17 cellular contexts compared by ENCODE assay signal in the genomic region with DNA sequence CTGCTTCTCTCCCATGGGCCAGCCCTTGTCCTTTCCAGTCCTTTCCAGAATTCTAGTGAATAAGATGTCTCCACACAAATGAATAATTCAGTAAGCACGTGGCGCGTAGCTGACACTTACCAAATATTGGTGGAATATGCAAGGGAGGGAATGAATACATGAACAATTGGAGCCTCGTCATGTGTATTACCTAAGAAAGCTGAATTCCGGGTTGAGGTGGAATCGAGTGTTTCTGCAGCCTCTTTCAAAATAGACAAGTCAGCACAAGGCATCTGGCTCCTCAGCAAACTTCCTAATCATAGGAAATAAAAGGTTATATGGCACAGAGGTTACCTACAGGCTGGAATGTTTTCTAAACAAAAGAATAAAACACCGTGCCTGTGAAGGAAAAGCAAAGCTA. TPM values are rescaled to one million over a fixed set of nuclear protein-coding genes. Genes with fewer than 3 reads are reported as not detected.
DNase-seq lines count a peak whose midpoint lies in the region; ATAC-seq and TF ChIP-seq lines count a peak whose summit lies in the region.
"Had no signal": no experiment of that assay in that cellular context is flagged by ENCODE, and none has a peak within 500 bp of the region (broad histone marks: within the 10 kb centered on the region; RNA-seq: fewer than 3 reads in every experiment).

No MANE protein-coding gene starts in this region.

- no peak overlapping the region for H3K4me3 Mint-ChIP-seq in activated CD4-positive, alpha-beta T cell treated with anti-CD3 and anti-CD28 coated beads, Interleukin-2, amount 10 ng/mL, durations not matched to agents 24 days and 14 days
- no peak overlapping the region for H3K4me3 Mint-ChIP-seq in activated CD4-positive, alpha-beta T cell treated with anti-CD3 and anti-CD28 coated beads for 36 hours
- no peak overlapping the region for H3K4me3 Mint-ChIP-seq in activated T-helper 17 cell treated with anti-CD3 and anti-CD28 coated beads, Interleukin-2, amount 50 U/mL, for 72 hours
- H3K4me3 Mint-ChIP-seq: nephron progenitor cell had no signal

- peaks cover 0 to 30% (median 18%) of the 10 kb centered on the region in 4 donors for H3K4me1 ChIP-seq in tibial artery
- H3K4me1 ChIP-seq: adrenal gland, sigmoid colon had no signal

- peak overlapping the region; percentile 47 for H3K27ac Mint-ChIP-seq in activated CD4-positive, alpha-beta T cell treated with anti-CD3 and anti-CD28 coated beads, Interleukin-2, amount 10 ng/mL, durations not matched to agents 24 days and 14 days
- H3K27ac Mint-ChIP-seq in activated CD4-positive, alpha-beta T cell treated with anti-CD3 and anti-CD28 coated beads for 36 hours: no peak overlapping the region
- H3K27ac Mint-ChIP-seq in activated T-helper 17 cell treated with anti-CD3 and anti-CD28 coated beads, Interleukin-2, amount 50 U/mL, for 72 hours: peak overlapping the region; percentile 60
- H3K27ac Mint-ChIP-seq: nephron progenitor cell had no signal

- POLR2A ChIA-PET in activated CD4-positive, alpha-beta T cell treated with anti-CD3 and anti-CD28 coated beads for 36 hours (lab: Charles Lee): no interaction called here

- intact Hi-C loops in activated CD4-positive, alpha-beta T cell treated with anti-CD3 and anti-CD28 coated beads, Interleukin-2, amount 10 ng/mL, durations not matched to agents 24 days and 14 days (cut with micrococcal nuclease): loop anchor here (5.0 kb wide), 2 partner anchors 41 to 49 kb away; partner anchors contain the start of gene NT5E
- intact Hi-C loops in activated CD4-positive, alpha-beta T cell treated with anti-CD3 and anti-CD28 coated beads for 36 hours (cut with DNase I, micrococcal nuclease): no loop called here
- intact Hi-C loops in tibial artery (cut with DNase I; ENCODE audit: low total_unique reads): no loop called here

- H3K36me3 ChIP-seq in tibial artery: no peaks in the 10 kb centered on the region
- H3K36me3 ChIP-seq: adrenal gland, sigmoid colon had no signal

- H3K27ac ChIP-seq in tibial artery: peak overlapping the region; percentile 44 to 48
- H3K27ac ChIP-seq: sigmoid colon had no signal

- H3K9me3 Mint-ChIP-seq in activated CD4-positive, alpha-beta T cell treated with anti-CD3 and anti-CD28 coated beads, Interleukin-2, amount 10 ng/mL, durations not matched to agents 24 days and 14 days: no peaks in the 10 kb centered on the region
- no peaks in the 10 kb centered on the region for H3K9me3 Mint-ChIP-seq in activated CD4-positive, alpha-beta T cell treated with anti-CD3 and anti-CD28 coated beads for 36 hours (ENCODE audit: low read depth)
- H3K9me3 Mint-ChIP-seq in activated T-helper 17 cell treated with anti-CD3 and anti-CD28 coated beads, Interleukin-2, amount 50 U/mL, for 72 hours: no peaks in the 10 kb centered on the region
- H3K9me3 Mint-ChIP-seq: nephron progenitor cell had no signal

- CTCF ChIA-PET in activated CD4-positive, alpha-beta T cell treated with anti-CD3 and anti-CD28 coated beads for 36 hours (lab: Charles Lee): interaction anchor here (0.7 to 1.3 kb wide), 3 partner anchors 48 to 80 kb away, joined by 3 to 5 read pairs (median 3); no protein-coding TSS in a partner anchor

- no peaks in the 10 kb centered on the region for H3K27me3 ChIP-seq in tibial artery
- H3K27me3 ChIP-seq: adrenal gland, sigmoid colon had no signal

- no peak overlapping the region for H3K4me3 ChIP-seq in tibial artery
- H3K4me3 ChIP-seq: adrenal gland, K562, sigmoid colon had no signal

- DNase-seq in activated CD4-positive, alpha-beta T cell treated with anti-CD3 and anti-CD28 coated beads, Interleukin-2, amount 10 ng/mL, durations not matched to agents 24 days and 14 days: no peak
- no peak for DNase-seq in activated CD4-positive, alpha-beta T cell treated with anti-CD3 and anti-CD28 coated beads for 36 hours
- DNase-seq in iris pigment epithelial cell (ENCODE audit: low read depth): peak; percentile 61
- no peak for DNase-seq in tibial artery
- DNase-seq in NCI-H1105 treated with DMSO at 0.1 percent for 48 hours (lab: John Stamatoyannopoulos, UW): no peak
- DNase-seq in GOT3 (lab: John Stamatoyannopoulos, UW): no peak
- DNase-seq: activated CD8-positive, alpha-beta memory T cell treated with anti-CD3 and anti-CD28 coated beads, Interleukin-2, amount 50 U/mL, for 4 hours; adrenal gland; left cardiac atrium; NCI-H1417 treated with DMSO at 0.1 percent for 48 hours; NCI-H524; nephron progenitor cell; RPMI8226; sigmoid colon had no signal

- H3K4me1 Mint-ChIP-seq in activated CD4-positive, alpha-beta T cell treated with anti-CD3 and anti-CD28 coated beads, Interleukin-2, amount 10 ng/mL, durations not matched to agents 24 days and 14 days: peaks cover 65% of the 10 kb centered on the region
- H3K4me1 Mint-ChIP-seq in activated CD4-positive, alpha-beta T cell treated with anti-CD3 and anti-CD28 coated beads for 36 hours: peaks cover 32% of the 10 kb centered on the region
- H3K4me1 Mint-ChIP-seq in activated T-helper 17 cell treated with anti-CD3 and anti-CD28 coated beads, Interleukin-2, amount 50 U/mL, for 72 hours: peaks cover 8% of the 10 kb centered on the region

- no peak for TF ChIP-seq CTCF in tibial artery (IDR thresholded peaks at IDR 0.05)

- ATAC-seq in activated CD4-positive, alpha-beta T cell treated with anti-CD3 and anti-CD28 coated beads for 36 hours: no peak
- ATAC-seq in activated T-helper 17 cell treated with anti-CD3 and anti-CD28 coated beads, Interleukin-2, amount 50 U/mL, for 72 hours (replicated peaks): no peak
- ATAC-seq in GM21619 (IDR thresholded peaks at IDR 0.05; ENCODE audit: unreplicated experiment): no peak
- ATAC-seq: K562 had no signal

- no peaks in the 10 kb centered on the region for H3K36me3 Mint-ChIP-seq in activated CD4-positive, alpha-beta T cell treated with anti-CD3 and anti-CD28 coated beads, Interleukin-2, amount 10 ng/mL, durations not matched to agents 24 days and 14 days (ENCODE audit: low read depth)
- H3K36me3 Mint-ChIP-seq in activated CD4-positive, alpha-beta T cell treated with anti-CD3 and anti-CD28 coated beads for 36 hours (ENCODE audit: low read depth): no peaks in the 10 kb centered on the region
- no peaks in the 10 kb centered on the region for H3K36me3 Mint-ChIP-seq in activated T-helper 17 cell treated with anti-CD3 and anti-CD28 coated beads, Interleukin-2, amount 50 U/mL, for 72 hours (ENCODE audit: low read depth)

- no peaks in the 10 kb centered on the region for H3K9me3 ChIP-seq in tibial artery
- H3K9me3 ChIP-seq: adrenal gland, sigmoid colon had no signal

- H3K27me3 Mint-ChIP-seq in activated CD4-positive, alpha-beta T cell treated with anti-CD3 and anti-CD28 coated beads, Interleukin-2, amount 10 ng/mL, durations not matched to agents 24 days and 14 days: no peaks in the 10 kb centered on the region
- no peaks in the 10 kb centered on the region for H3K27me3 Mint-ChIP-seq in activated CD4-positive, alpha-beta T cell treated with anti-CD3 and anti-CD28 coated beads for 36 hours
- peaks cover 9% of the 10 kb centered on the region for H3K27me3 Mint-ChIP-seq in activated T-helper 17 cell treated with anti-CD3 and anti-CD28 coated beads, Interleukin-2, amount 50 U/mL, for 72 hours

RNA-seq across cellular contexts. Expression of gene NT5E, which starts 47.0 kb away (rescaled TPM):
- total RNA-seq in activated CD4-positive, alpha-beta T cell treated with anti-CD3 and anti-CD28 coated beads, Interleukin-2, amount 10 ng/mL, durations not matched to agents 24 days and 14 days: 14.8 and 15.2 TPM in 2 replicates
- 1 to 10 TPM; 3.8 to 4.9 TPM for total RNA-seq in activated CD4-positive, alpha-beta T cell treated with anti-CD3 and anti-CD28 coated beads for 36 hours
- 10 to 100 TPM in 1 of 2 donors, 1 to 10 TPM in 1; 1.2 to 10.5 TPM for total RNA-seq in activated T-helper 17 cell treated with anti-CD3 and anti-CD28 coated beads, Interleukin-2, amount 50 U/mL, for 72 hours
